ENCODE assay signal across 8 cellular contexts in the genomic region with DNA sequence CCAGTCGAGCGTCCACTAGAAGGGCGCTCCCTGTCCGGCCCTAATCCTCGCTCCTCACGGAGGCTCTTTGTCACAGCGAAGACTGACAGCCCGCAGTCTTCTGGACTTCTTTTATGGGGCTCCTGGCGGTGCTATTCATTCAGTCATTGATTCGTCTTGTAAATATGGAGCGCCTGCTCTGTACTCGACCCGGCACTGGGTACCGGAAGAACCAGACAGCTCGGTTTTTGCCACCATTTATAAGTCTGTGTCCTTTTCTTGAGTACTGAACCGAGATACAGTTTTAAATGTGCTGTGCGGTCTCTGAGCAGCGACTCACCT. TPM values are rescaled to one million over a fixed set of nuclear protein-coding genes. Genes with fewer than 3 reads are reported as not detected.
DNase-seq lines count a peak whose midpoint lies in the region; ATAC-seq and TF ChIP-seq lines count a peak whose summit lies in the region.

No MANE protein-coding gene starts in this region.

- peak overlapping the region; percentile 76 for H3K27ac ChIP-seq in CD4-positive, alpha-beta memory T cell (ENCODE audit: low read depth, low read length)
- H3K27ac ChIP-seq in HUES64 (ENCODE audit: low read depth, low read length), result peak overlapping the region; percentile 97
- no peak overlapping the region for H3K27ac ChIP-seq in iPS DF 6.9 (ENCODE audit: low read length)

- peak in 3 of 5 donors; percentile 77 to 81 (median 78) for DNase-seq in CD4-positive, alpha-beta memory T cell
- peak; percentile 65 for DNase-seq in activated CD8-positive, alpha-beta T cell treated with anti-CD3 and anti-CD28 coated beads for 36 hours
- DNase-seq in iPS DF 6.9 (ENCODE audit: low read depth, low spot score) (no peak), GDM1 (lab: John Stamatoyannopoulos, UW) (no peak), GM19238 (ENCODE audit: insufficient read length, low spot score) (no peak)
- DNase-seq in stimulated activated naive CD4-positive, alpha-beta T cell treated with Interleukin-2 at 50 U/mL for 16 hours (lab: John Stamatoyannopoulos, UW), result peak; percentile 44

- H3K9me3 ChIP-seq in CD4-positive, alpha-beta memory T cell (ENCODE audit: control insufficient read depth in 1 of 2, low read length in 2 of 2), result no peaks in the 10 kb centered on the region
- H3K9me3 ChIP-seq in HUES64 (ENCODE audit: insufficient read depth, low read depth, low read length) (peaks cover 12% of the 10 kb centered on the region; the same call in 1 of the 2 replicates), iPS DF 6.9 (ENCODE audit: control insufficient read depth, insufficient read depth, low read length) (no peaks in the 10 kb centered on the region)

- H3K27ac Mint-ChIP-seq in CD4-positive, alpha-beta memory T cell, result peak overlapping the region; percentile 92 to 99 (median 99)
- peak overlapping the region; percentile 98 for H3K27ac Mint-ChIP-seq in activated CD8-positive, alpha-beta T cell treated with anti-CD3 and anti-CD28 coated beads for 36 hours

- TF ChIP-seq CTCF in activated CD8-positive, alpha-beta T cell treated with anti-CD3 and anti-CD28 coated beads for 36 hours (IDR thresholded peaks at IDR 0.05), result no peak

- WGBS in HUES64, result 6% methylated on average over 18 of the region's 18 CpGs
- WGBS in iPS DF 6.9 (ENCODE audit: insufficient coverage, insufficient read length), result no CpG with 5 or more reads among the region's 18 CpGs

- H3K36me3 Mint-ChIP-seq in CD4-positive, alpha-beta memory T cell, result peaks cover 7 to 11% of the 10 kb centered on the region in 2 donors
- peaks cover 27% of the 10 kb centered on the region for H3K36me3 Mint-ChIP-seq in activated CD8-positive, alpha-beta T cell treated with anti-CD3 and anti-CD28 coated beads for 36 hours (ENCODE audit: low read depth)

- peak; percentile 20 for ATAC-seq in GM19372 (IDR thresholded peaks at IDR 0.05; ENCODE audit: low read depth, unreplicated experiment)
- ATAC-seq in activated CD8-positive, alpha-beta T cell treated with anti-CD3 and anti-CD28 coated beads for 36 hours, result peak; percentile 34

- peak overlapping the region; percentile 91 to 98 (median 97) for H3K4me3 Mint-ChIP-seq in CD4-positive, alpha-beta memory T cell
- peak overlapping the region; percentile 88 for H3K4me3 Mint-ChIP-seq in activated CD8-positive, alpha-beta T cell treated with anti-CD3 and anti-CD28 coated beads for 36 hours

- H3K4me1 ChIP-seq in CD4-positive, alpha-beta memory T cell (ENCODE audit: insufficient read depth, low read length), result peaks cover 30% of the 10 kb centered on the region
- H3K4me1 ChIP-seq in HUES64 (ENCODE audit: insufficient read depth, low read length), result peaks cover 6% of the 10 kb centered on the region; the same call in 1 of the 2 replicates
- peaks cover 2% of the 10 kb centered on the region; the same call in 1 of the 2 replicates for H3K4me1 ChIP-seq in iPS DF 6.9 (ENCODE audit: control insufficient read depth, insufficient read depth, low read length)

- no peaks in the 10 kb centered on the region for H3K27me3 ChIP-seq in CD4-positive, alpha-beta memory T cell (ENCODE audit: insufficient read depth, low read length)
- H3K27me3 ChIP-seq in HUES64 (ENCODE audit: insufficient read depth, low read length) (no peaks in the 10 kb centered on the region), iPS DF 6.9 (ENCODE audit: control insufficient read depth, insufficient read depth, low read length) (no peaks in the 10 kb centered on the region)

- POLR2A ChIA-PET in CD4-positive, alpha-beta memory T cell (lab: Charles Lee; ENCODE audit: partially characterized antibody), result interaction anchor here (0.8 to 2.7 kb wide), 11 partner anchors 8 to 714 kb away, joined by 3 to 24 read pairs (median 9); partner anchors contain the start of genes KLHDC1, KLHDC2, LRR1 and MAP4K5
- POLR2A ChIA-PET in activated CD8-positive, alpha-beta T cell treated with anti-CD3 and anti-CD28 coated beads for 36 hours (lab: Charles Lee), result interaction anchor here (0.9 to 2.3 kb wide), 4 partner anchors 8 to 352 kb away, joined by 3 to 18 read pairs (median 6); no protein-coding TSS in a partner anchor

- intact Hi-C loops in CD4-positive, alpha-beta memory T cell (cut with micrococcal nuclease), result loop anchor here (1.0 to 5.0 kb wide), 11 partner anchors 9 to 1550 kb away; partner anchors contain the start of genes GNG2, KLHDC2, MAP4K5 and NEMF
- intact Hi-C loops in activated CD8-positive, alpha-beta T cell treated with anti-CD3 and anti-CD28 coated beads for 36 hours (cut with micrococcal nuclease), result loop anchor here (5.0 kb wide), 1 partner anchor 80 kb away; the partner anchor contains the start of gene SOS2

- no peaks in the 10 kb centered on the region for H3K36me3 ChIP-seq in CD4-positive, alpha-beta memory T cell (ENCODE audit: insufficient read depth, low read length)
- H3K36me3 ChIP-seq in HUES64 (ENCODE audit: insufficient read depth, low read length) (peaks cover 7% of the 10 kb centered on the region), iPS DF 6.9 (ENCODE audit: control insufficient read depth, insufficient read depth, low read length) (no peaks in the 10 kb centered on the region)

- H3K9me3 Mint-ChIP-seq in CD4-positive, alpha-beta memory T cell, result no peaks in the 10 kb centered on the region
- H3K9me3 Mint-ChIP-seq in activated CD8-positive, alpha-beta T cell treated with anti-CD3 and anti-CD28 coated beads for 36 hours, result peaks cover 8% of the 10 kb centered on the region

- peak overlapping the region; percentile 53 to 77 for H3K4me3 ChIP-seq in CD4-positive, alpha-beta memory T cell (ENCODE audit: low read length in 2 of 2)
- H3K4me3 ChIP-seq in HUES64 (ENCODE audit: low read length) (peak overlapping the region; percentile 67), iPS DF 6.9 (ENCODE audit: low read length) (peak overlapping the region; percentile 29; the same call in 1 of the 2 replicates)

- CTCF ChIA-PET in CD4-positive, alpha-beta memory T cell (lab: Charles Lee; ENCODE audit: partially characterized antibody), result interaction anchor here (1.1 to 4.1 kb wide), 6 partner anchors 9 to 726 kb away, joined by 3 to 50 read pairs (median 4); partner anchors contain the start of gene RPS29
- CTCF ChIA-PET in activated CD8-positive, alpha-beta T cell treated with anti-CD3 and anti-CD28 coated beads for 36 hours (lab: Charles Lee), result interaction anchor here (1.2 to 3.2 kb wide), 3 partner anchors 9 to 451 kb away, joined by 3 to 35 read pairs (median 6); no protein-coding TSS in a partner anchor

- no peaks in the 10 kb centered on the region for H3K27me3 Mint-ChIP-seq in CD4-positive, alpha-beta memory T cell
- H3K27me3 Mint-ChIP-seq in activated CD8-positive, alpha-beta T cell treated with anti-CD3 and anti-CD28 coated beads for 36 hours, result no peaks in the 10 kb centered on the region

- H3K4me1 Mint-ChIP-seq in CD4-positive, alpha-beta memory T cell, result peaks cover 30 to 50% (median 35%) of the 10 kb centered on the region in 4 donors
- H3K4me1 Mint-ChIP-seq in activated CD8-positive, alpha-beta T cell treated with anti-CD3 and anti-CD28 coated beads for 36 hours (ENCODE audit: low read depth), result peaks cover 36% of the 10 kb centered on the region

- peak overlapping the region; percentile 83 for H3K9ac ChIP-seq in HUES64 (ENCODE audit: low read depth, low read length)

RNA-seq across cellular contexts. Expression of gene DMAC2L, which starts 0.6 kb away (rescaled TPM):
- total RNA-seq in CD4-positive, alpha-beta memory T cell, result 10 to 100 TPM; 15.9 to 19.5 TPM
- polyA plus RNA-seq in CD4-positive, alpha-beta memory T cell, result 10 to 100 TPM; 14.3 to 18.8 TPM
- polyA plus RNA-seq in HUES64 (2013, experiment 1 of 2), result 13.0 TPM
- 13.7 TPM for polyA plus RNA-seq in HUES64 (2013, experiment 2 of 2)
- total RNA-seq in activated CD8-positive, alpha-beta T cell treated with anti-CD3 and anti-CD28 coated beads for 36 hours, result 10 to 100 TPM; 15.5 to 17.6 TPM

RNA-seq across cellular contexts. Expression of gene L2HGDH, which starts 0.7 kb away (rescaled TPM):
- 1 to 10 TPM; 4.9 to 5.5 TPM for total RNA-seq in CD4-positive, alpha-beta memory T cell
- polyA plus RNA-seq in CD4-positive, alpha-beta memory T cell, result 1 to 10 TPM; 3.0 to 6.1 TPM
- polyA plus RNA-seq in HUES64 (2013, experiment 1 of 2), result 16.9 TPM
- 16.1 TPM for polyA plus RNA-seq in HUES64 (2013, experiment 2 of 2)
- total RNA-seq in activated CD8-positive, alpha-beta T cell treated with anti-CD3 and anti-CD28 coated beads for 36 hours, result 10 to 100 TPM; 18.4 to 18.8 TPM

Comparison
In these comparisons a context has a peak if more than half of its experiments do, and no peak if none do; other contexts are left out.
1. DNase-seq: peak in CD4-positive, alpha-beta memory T cell (3 of 5), activated CD8-positive, alpha-beta T cell treated with anti-CD3 and anti-CD28 coated beads for 36 hours (single experiment) and stimulated activated naive CD4-positive, alpha-beta T cell treated with Interleukin-2 at 50 U/mL for 16 hours (single experiment); none in iPS DF 6.9 (single experiment), GDM1 (single experiment) and GM19238 (single experiment).
2. Peak in every context shown above with its lines, with median percentiles within 50 percentile points of each other: H3K4me3 ChIP-seq.